ENCODE assay signal across 8 cellular contexts in the genomic region with DNA sequence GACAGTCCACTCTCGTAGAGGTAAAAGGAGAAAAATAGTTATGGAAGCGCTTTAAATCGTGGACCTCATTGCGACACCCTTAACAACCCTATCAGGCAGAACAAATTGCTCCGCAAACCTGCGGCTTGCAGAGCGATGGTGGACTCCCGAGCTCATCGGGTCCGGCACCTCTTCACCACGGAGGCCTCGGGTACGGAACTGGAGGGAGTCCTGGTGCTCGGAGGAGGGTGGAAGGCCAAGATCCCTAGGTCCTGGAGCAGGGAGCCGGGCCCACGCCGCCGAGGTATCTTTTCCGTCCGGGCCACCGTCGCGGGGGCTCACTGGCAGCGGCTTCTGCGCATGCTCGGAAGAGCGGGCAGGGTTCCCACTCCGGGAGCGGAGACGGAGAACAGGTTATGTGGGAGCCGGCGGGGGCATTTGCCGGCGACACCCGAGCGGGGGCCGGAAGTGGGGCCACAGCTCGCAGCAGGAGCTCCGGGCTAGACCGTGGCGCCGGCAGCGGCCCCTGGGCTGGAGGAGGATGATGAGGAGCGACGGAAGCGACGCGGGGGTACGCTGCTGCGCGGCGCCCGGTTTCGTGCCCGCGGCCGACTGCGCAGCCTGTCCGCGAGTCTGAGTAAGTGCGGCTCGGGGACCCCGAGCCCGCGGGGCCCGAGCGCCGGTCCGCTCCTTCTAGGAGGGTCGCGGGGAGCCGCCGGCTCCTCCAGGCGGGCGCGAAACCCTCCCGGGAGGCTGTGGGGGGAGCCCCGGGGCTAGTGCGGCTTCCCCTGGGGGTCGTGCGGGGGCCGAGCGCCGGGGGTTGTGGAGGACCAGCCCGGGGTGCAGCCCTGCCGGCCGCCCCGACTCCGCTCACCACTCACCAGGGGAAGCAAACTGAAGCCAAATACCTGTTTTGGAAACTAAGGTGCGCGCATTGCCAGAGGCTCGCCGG. TPM values are rescaled to one million over a fixed set of nuclear protein-coding genes. Genes with fewer than 3 reads are reported as not detected.
DNase-seq lines count a peak whose midpoint lies in the region; ATAC-seq and TF ChIP-seq lines count a peak whose summit lies in the region.

A gene (plus strand): TSS at position 349 of the 931 bp plus-strand sequence. CDS start 10,827 bp downstream, outside the sequence.

- H3K4me3 ChIP-seq in astrocyte of the cerebellum (ENCODE audit: low read depth, low read length) (peak within 1 kb of the TSS; percentile 83), hepatocyte (peak within 1 kb of the TSS; percentile 94), aorta (ENCODE audit: low read length in 2 of 2) (peak within 1 kb of the TSS; percentile 91 to 94)

- H3K4me2 ChIP-seq in hepatocyte = peak within 1 kb of the TSS; percentile 86

- peak within 1 kb of the TSS; percentile 98 for H2AFZ ChIP-seq in hepatocyte

- TF ChIP-seq CTCF in astrocyte of the cerebellum (IDR thresholded peaks at IDR 0.05; ENCODE audit: low read depth, low read length, missing control alignments) = no peak
- no peak for TF ChIP-seq CTCF in hepatocyte (IDR thresholded peaks at IDR 0.05; ENCODE audit: poor library complexity)

- peak within 1 kb of the TSS; percentile 93 for H3K27ac Mint-ChIP-seq in T-helper 2 cell treated with Interferon-gamma antibody and Interleukin-4, amounts not matched to agents 5 μg/mL and 100 μg/mL, for 36 hours

- H3K4me3 Mint-ChIP-seq in T-helper 2 cell treated with Interferon-gamma antibody and Interleukin-4, amounts not matched to agents 5 μg/mL and 100 μg/mL, for 36 hours = peak within 1 kb of the TSS; percentile 93

- peaks cover 66% of the 10 kb centered on the region for H3K79me2 ChIP-seq in hepatocyte

- H3K27me3 ChIP-seq in hepatocyte = no peaks in the 10 kb centered on the region
- H3K27me3 ChIP-seq in aorta (ENCODE audit: control insufficient read depth in 1 of 2, insufficient read depth in 2 of 2, low read length in 1 of 2) = no peaks in the 10 kb centered on the region

- H3K27ac ChIP-seq in hepatocyte = peak within 1 kb of the TSS; percentile 96
- H3K27ac ChIP-seq in aorta (ENCODE audit: low read depth in 1 of 2, low read length in 2 of 2) = peak within 1 kb of the TSS; percentile 35 to 52

- DNase-seq in NCI-H187 (lab: John Stamatoyannopoulos, UW) (peak; percentile 95 to 97), astrocyte of the cerebellum (ENCODE audit: low read depth) (peak; percentile 59), hepatocyte (ENCODE audit: low spot score) (peak; percentile 96), renal cortical epithelial cell (ENCODE audit: low read depth) (peak; percentile 58), aorta (peak; percentile 93 to 97)
- peak; percentile 92 for DNase-seq in T-helper 2 cell treated with Interferon-gamma antibody and Interleukin-4, amounts not matched to agents 5 μg/mL and 100 μg/mL, for 36 hours (ENCODE audit: low spot score)

- peaks cover 9% of the 10 kb centered on the region for H4K20me1 ChIP-seq in hepatocyte (ENCODE audit: insufficient read depth, poor library complexity, severe bottlenecking)

- in situ Hi-C loops in astrocyte of the cerebellum (cut with HindIII; ENCODE audit: low sequenced_read_pairs) = no loop called here

- intact Hi-C loops in aorta (cut with DNase I) = no loop called here

- H3K9me3 ChIP-seq in hepatocyte (ENCODE audit: low read depth) (no peaks in the 10 kb centered on the region), aorta (ENCODE audit: control insufficient read depth, low read length) (no peaks in the 10 kb centered on the region)

- peaks cover 37% of the 10 kb centered on the region for H3K4me1 Mint-ChIP-seq in T-helper 2 cell treated with Interferon-gamma antibody and Interleukin-4, amounts not matched to agents 5 μg/mL and 100 μg/mL, for 36 hours (ENCODE audit: low read depth)

- no peaks in the 10 kb centered on the region for H3K9me2 ChIP-seq in hepatocyte (replicated peaks; ENCODE audit: insufficient read depth)

- ATAC-seq in GM18505 (IDR thresholded peaks at IDR 0.05; ENCODE audit: unreplicated experiment) = peak; percentile 76
- peak; percentile 78 for ATAC-seq in HG02943 (IDR thresholded peaks at IDR 0.05; ENCODE audit: low read depth, unreplicated experiment)
- peak; percentile 96 for ATAC-seq in aorta (ENCODE audit: low FRiP score)

- 1% methylated on average over 53 of the region's 93 CpGs for WGBS in hepatocyte (ENCODE audit: low lambda C conversion rate, missing lambda C conversion rate)
- WGBS in aorta, 2 donors = 0 to 1% methylated on average over 65 to 93 of the region's 93 CpGs

- H3K4me1 ChIP-seq in hepatocyte (ENCODE audit: insufficient read depth) (peaks cover 22% of the 10 kb centered on the region), aorta (ENCODE audit: control insufficient read depth in 1 of 2, insufficient read depth in 2 of 2, low read length in 2 of 2) (peaks cover 2 to 3% of the 10 kb centered on the region in 2 donors)

- TF ChIP-seq POLR2A in GM18505 (IDR thresholded peaks at IDR 0.05; ENCODE audit: borderline replicate concordance, extremely low read depth, insufficient read depth, insufficient read length) = peak; percentile 92

- no peaks in the 10 kb centered on the region for H3K27me3 Mint-ChIP-seq in T-helper 2 cell treated with Interferon-gamma antibody and Interleukin-4, amounts not matched to agents 5 μg/mL and 100 μg/mL, for 36 hours (ENCODE audit: low read depth)

- H3K36me3 ChIP-seq in hepatocyte (replicated peaks; ENCODE audit: insufficient read depth, low read depth) = no peaks in the 10 kb centered on the region
- H3K36me3 ChIP-seq in aorta (ENCODE audit: control insufficient read depth in 1 of 2, insufficient read depth in 2 of 2, low read length in 1 of 2) = no peaks in the 10 kb centered on the region

- H3K36me3 Mint-ChIP-seq in T-helper 2 cell treated with Interferon-gamma antibody and Interleukin-4, amounts not matched to agents 5 μg/mL and 100 μg/mL, for 36 hours (ENCODE audit: low read depth) = peaks cover 3% of the 10 kb centered on the region

- no peaks in the 10 kb centered on the region for H3K9me3 Mint-ChIP-seq in T-helper 2 cell treated with Interferon-gamma antibody and Interleukin-4, amounts not matched to agents 5 μg/mL and 100 μg/mL, for 36 hours

RNA-seq across cellular contexts. Expression of the gene that starts here (rescaled TPM):
- total RNA-seq in hepatocyte (14.3 and 17.8 TPM in 2 replicates), renal cortical epithelial cell (9.0 and 9.6 TPM in 2 replicates), aorta (10 to 100 TPM; 11.1 to 11.5 TPM)
- polyA plus RNA-seq in hepatocyte (8.1 and 10.0 TPM in 2 replicates), aorta (1 to 10 TPM; 4.0 to 6.4 TPM)

Comparison
In these comparisons a context has a peak if more than half of its experiments do, and no peak if none do; other contexts are left out.
1. Peak in every context shown above with its lines: DNase-seq, ATAC-seq, H3K4me3 ChIP-seq and H3K27ac ChIP-seq.